Comparison of ENCODE assay signal across 1 cellular context in the genomic region with DNA sequence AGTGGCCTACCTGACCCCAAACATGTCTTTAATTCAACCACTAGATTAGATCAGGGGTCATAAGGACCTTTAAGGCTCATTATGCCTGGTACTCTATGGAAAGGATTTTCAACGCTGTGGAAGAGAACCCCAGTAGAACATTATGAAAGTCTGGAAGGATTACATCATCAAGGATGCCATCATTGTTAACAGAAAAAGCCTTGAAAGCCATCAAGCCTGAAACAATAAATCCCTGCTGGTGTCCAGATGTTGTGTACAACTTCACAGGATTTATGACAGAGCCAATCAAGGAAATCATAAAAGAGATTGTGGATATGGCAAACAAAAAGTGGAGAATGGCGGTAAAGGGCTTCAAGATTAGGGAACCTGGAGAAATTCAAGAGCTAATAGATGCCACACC.
TF ChIP-seq lines count a peak whose summit lies in the region.

No MANE protein-coding gene starts in this region.

TF ChIP-seq in K562, 482 proteins besides CTCF, POLR2A, EP300 and RAD21:
- TF ChIP-seq ZNF79 (CRISPR knock-in tag; IDR thresholded peaks at IDR 0.05; ENCODE audit: low read depth) (no peak), RAD51 (IDR thresholded peaks at IDR 0.05; ENCODE audit: borderline replicate concordance, low read depth) (no peak), TRIM24 (IDR thresholded peaks at IDR 0.05) (no peak), FOXK2 (conservative IDR thresholded peaks at IDR 0.05 in 1 of 2, IDR thresholded peaks at IDR 0.05 in 1 of 2; ENCODE audit: low read depth in 2 of 2) (no peak)
- TF ChIP-seq, protein P1, sequence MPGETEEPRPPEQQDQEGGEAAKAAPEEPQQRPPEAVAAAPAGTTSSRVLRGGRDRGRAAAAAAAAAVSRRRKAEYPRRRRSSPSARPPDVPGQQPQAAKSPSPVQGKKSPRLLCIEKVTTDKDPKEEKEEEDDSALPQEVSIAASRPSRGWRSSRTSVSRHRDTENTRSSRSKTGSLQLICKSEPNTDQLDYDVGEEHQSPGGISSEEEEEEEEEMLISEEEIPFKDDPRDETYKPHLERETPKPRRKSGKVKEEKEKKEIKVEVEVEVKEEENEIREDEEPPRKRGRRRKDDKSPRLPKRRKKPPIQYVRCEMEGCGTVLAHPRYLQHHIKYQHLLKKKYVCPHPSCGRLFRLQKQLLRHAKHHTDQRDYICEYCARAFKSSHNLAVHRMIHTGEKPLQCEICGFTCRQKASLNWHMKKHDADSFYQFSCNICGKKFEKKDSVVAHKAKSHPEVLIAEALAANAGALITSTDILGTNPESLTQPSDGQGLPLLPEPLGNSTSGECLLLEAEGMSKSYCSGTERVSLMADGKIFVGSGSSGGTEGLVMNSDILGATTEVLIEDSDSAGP (CRISPR knock-in tag; IDR thresholded peaks at IDR 0.05): no peak
- TF ChIP-seq, protein P2, sequence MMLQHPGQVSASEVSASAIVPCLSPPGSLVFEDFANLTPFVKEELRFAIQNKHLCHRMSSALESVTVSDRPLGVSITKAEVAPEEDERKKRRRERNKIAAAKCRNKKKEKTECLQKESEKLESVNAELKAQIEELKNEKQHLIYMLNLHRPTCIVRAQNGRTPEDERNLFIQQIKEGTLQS (IDR thresholded peaks at IDR 0.05): peak; percentile 24; the same call in 1 of the 2 replicates
- TF ChIP-seq, protein P2 (CRISPR knock-in tag; conservative IDR thresholded peaks at IDR 0.05): no peak
